ENCODE assay signal across 13 cellular contexts in genomic region chr13:101915755-101916107, GRCh38.
DNase-seq lines count a peak whose midpoint lies in the region; ATAC-seq and TF ChIP-seq lines count a peak whose summit lies in the region.
"Had no signal": no experiment of that assay in that cellular context is flagged by ENCODE, and none has a peak within 500 bp of the region (broad histone marks: within the 10 kb centered on the region; RNA-seq: fewer than 3 reads in every experiment).

No MANE protein-coding gene starts in this region.

- no peak for TF ChIP-seq CTCF in endodermal cell (conservative IDR thresholded peaks at IDR 0.05)
- no peak for TF ChIP-seq CTCF in neural crest cell (conservative IDR thresholded peaks at IDR 0.05)
- TF ChIP-seq CTCF in foreskin keratinocyte (conservative IDR thresholded peaks at IDR 0.05) = no peak

- H3K4me1 Mint-ChIP-seq in endodermal cell (no peaks in the 10 kb centered on the region), neural crest cell (peaks cover 6% of the 10 kb centered on the region)
- no peaks in the 10 kb centered on the region for H3K4me1 Mint-ChIP-seq in activated T-cell treated with anti-CD3 and anti-CD28 coated beads, Interleukin-2, amount 50 U/mL, for 4 hours (ENCODE audit: low read depth)

- H3K27ac Mint-ChIP-seq in endodermal cell (no peak overlapping the region), neural crest cell (ENCODE audit: unreplicated experiment) (no peak overlapping the region)
- H3K27ac Mint-ChIP-seq: natural killer cell treated with Interleukin-12 subunit alpha and Interleukin-12 subunit beta and Interleukin-15 and Interleukin-18, amount 100 ng/mL, for 72 hours had no signal

- no peaks in the 10 kb centered on the region for H3K36me3 Mint-ChIP-seq in endodermal cell (ENCODE audit: low read depth)
- no peaks in the 10 kb centered on the region for H3K36me3 Mint-ChIP-seq in neural crest cell (ENCODE audit: low read depth)
- no peaks in the 10 kb centered on the region for H3K36me3 Mint-ChIP-seq in activated T-cell treated with anti-CD3 and anti-CD28 coated beads, Interleukin-2, amount 50 U/mL, for 4 hours (ENCODE audit: insufficient read depth)
- H3K36me3 Mint-ChIP-seq: natural killer cell treated with Interleukin-12 subunit alpha and Interleukin-12 subunit beta and Interleukin-15 and Interleukin-18, amount 100 ng/mL, for 72 hours had no signal

- peaks cover 81% of the 10 kb centered on the region for H3K27me3 ChIP-seq in endodermal cell (ENCODE audit: control insufficient read depth, insufficient read depth, low read length, poor library complexity, severe bottlenecking)
- peaks cover 68% of the 10 kb centered on the region for H3K27me3 ChIP-seq in foreskin keratinocyte

- WGBS in endodermal cell (ENCODE audit: insufficient coverage in 1 of 2, insufficient read length in 1 of 2), 2 experiments = 5 to 29% methylated on average over 4 to 13 of the region's 13 CpGs

- H3K9ac ChIP-seq in endodermal cell (ENCODE audit: extremely low read depth, low read length, poor library complexity, severe bottlenecking) = no peak overlapping the region

- DNase-seq in DMS 273 (lab: John Stamatoyannopoulos, UW; ENCODE audit: unreplicated experiment) = peak; percentile 11
- no peak for DNase-seq in DMS 273 treated with DMSO at 0.1 percent for 48 hours (lab: John Stamatoyannopoulos, UW)
- DNase-seq in NCI-H187 treated with DMSO at 0.1 percent for 48 hours (lab: John Stamatoyannopoulos, UW) = peak; percentile 42
- no peak for DNase-seq in endodermal cell
- no peak for DNase-seq in neural crest cell (ENCODE audit: low read depth, low spot score)
- no peak for DNase-seq in foreskin keratinocyte
- no peak for DNase-seq in medulla oblongata (ENCODE audit: extremely low spot score)
- DNase-seq in activated T-cell treated with anti-CD3 and anti-CD28 coated beads, Interleukin-2, amount 50 U/mL, for 4 hours = no peak
- DNase-seq: activated effector memory CD4-positive, alpha-beta T cell treated with Interleukin-2 at 50 U/mL for 16 hours; trophoblast cell had no signal

- H3K27me3 Mint-ChIP-seq in endodermal cell (ENCODE audit: insufficient read depth) (peaks cover 71% of the 10 kb centered on the region), neural crest cell (ENCODE audit: low read depth) (peaks cover 87% of the 10 kb centered on the region)
- peaks cover 47% of the 10 kb centered on the region for H3K27me3 Mint-ChIP-seq in activated T-cell treated with anti-CD3 and anti-CD28 coated beads, Interleukin-2, amount 50 U/mL, for 4 hours (ENCODE audit: low read depth)

- H3K4me3 ChIP-seq in endodermal cell (ENCODE audit: low read length) = peak overlapping the region; percentile 68
- H3K4me3 ChIP-seq: smooth muscle cell had no signal

- no peaks in the 10 kb centered on the region for H3K9me3 ChIP-seq in endodermal cell (ENCODE audit: control insufficient read depth, low read length)

- H3K27ac ChIP-seq in endodermal cell (ENCODE audit: low read depth, low read length) (no peak overlapping the region), foreskin keratinocyte (no peak overlapping the region)
- H3K27ac ChIP-seq: 22Rv1 had no signal

- ATAC-seq in foreskin keratinocyte = no peak
- no peak for ATAC-seq in activated T-cell treated with anti-CD3 and anti-CD28 coated beads, Interleukin-2, amount 50 U/mL, for 4 hours
- ATAC-seq: natural killer cell treated with Interleukin-12 subunit alpha and Interleukin-12 subunit beta and Interleukin-15 and Interleukin-18, amount 100 ng/mL, for 72 hours had no signal

- H3K9me3 Mint-ChIP-seq in endodermal cell (no peaks in the 10 kb centered on the region), neural crest cell (no peaks in the 10 kb centered on the region)
- H3K9me3 Mint-ChIP-seq in activated T-cell treated with anti-CD3 and anti-CD28 coated beads, Interleukin-2, amount 50 U/mL, for 4 hours = no peaks in the 10 kb centered on the region
- H3K9me3 Mint-ChIP-seq: natural killer cell treated with Interleukin-12 subunit alpha and Interleukin-12 subunit beta and Interleukin-15 and Interleukin-18, amount 100 ng/mL, for 72 hours had no signal

- H3K4me1 ChIP-seq in endodermal cell (ENCODE audit: control insufficient read depth, insufficient read depth, low read length) = no peaks in the 10 kb centered on the region
- no peaks in the 10 kb centered on the region for H3K4me1 ChIP-seq in foreskin keratinocyte

- H3K4me3 Mint-ChIP-seq in endodermal cell (peak overlapping the region; percentile 38), neural crest cell (peak overlapping the region; percentile 16)
- H3K4me3 Mint-ChIP-seq in activated T-cell treated with anti-CD3 and anti-CD28 coated beads, Interleukin-2, amount 50 U/mL, for 4 hours = no peak overlapping the region
- H3K4me3 Mint-ChIP-seq: natural killer cell treated with Interleukin-12 subunit alpha and Interleukin-12 subunit beta and Interleukin-15 and Interleukin-18, amount 100 ng/mL, for 72 hours had no signal

- H3K36me3 ChIP-seq in endodermal cell (ENCODE audit: control insufficient read depth, insufficient read depth, low read length) = no peaks in the 10 kb centered on the region

Comparison
In these comparisons a context has a peak if more than half of its experiments do, and no peak if none do; other contexts are left out.
1. DNase-seq: peak in DMS 273 (single experiment) and NCI-H187 treated with DMSO at 0.1 percent for 48 hours (single experiment); none in DMS 273 treated with DMSO at 0.1 percent for 48 hours (single experiment), endodermal cell (single experiment), neural crest cell (single experiment), foreskin keratinocyte (0 of 2), medulla oblongata (single experiment) and activated T-cell treated with anti-CD3 and anti-CD28 coated beads, Interleukin-2, amount 50 U/mL, for 4 hours (single experiment).